8 cellular contexts compared by ENCODE assay signal in genomic region chr3:45387636-45388348, GRCh38. TPM values are rescaled to one million over a fixed set of nuclear protein-coding genes. Genes with fewer than 3 reads are reported as not detected.
DNase-seq lines count a peak whose midpoint lies in the region; ATAC-seq and TF ChIP-seq lines count a peak whose summit lies in the region.

No MANE protein-coding gene starts in this region.

- H3K27me3 ChIP-seq in cardiac muscle cell (peaks cover 3% of the 10 kb centered on the region), Peyer's patch (no peaks in the 10 kb centered on the region)

- H3K4me1 ChIP-seq in cardiac muscle cell (ENCODE audit: low read depth) (peaks cover 8% of the 10 kb centered on the region), Peyer's patch (peaks cover 0 to 15% (median 0%) of the 10 kb centered on the region in 4 donors)

- H3K36me3 ChIP-seq in cardiac muscle cell (peaks cover 8% of the 10 kb centered on the region), Peyer's patch (no peaks in the 10 kb centered on the region)

- no peaks in the 10 kb centered on the region for H3K9me3 ChIP-seq in cardiac muscle cell (ENCODE audit: low read depth)
- H3K9me3 ChIP-seq in Peyer's patch, result no peaks in the 10 kb centered on the region

- H3K4me3 ChIP-seq in cardiac muscle cell, result peak overlapping the region; percentile 80
- peak overlapping the region; percentile 66 to 86 (median 77) for H3K4me3 ChIP-seq in Peyer's patch
- H3K4me3 ChIP-seq in fibroblast of villous mesenchyme (ENCODE audit: low read depth, low read length), result peak overlapping the region; percentile 92
- peak overlapping the region; percentile 71 to 93 (median 82) for H3K4me3 ChIP-seq in skin epidermis

- H3K27ac ChIP-seq in cardiac muscle cell, result no peak overlapping the region
- H3K27ac ChIP-seq in Peyer's patch, result peak overlapping the region in 2 of 4 donors; percentile 31 to 64
- H3K27ac ChIP-seq in skin epidermis, result peak overlapping the region in 13 of 21 experiments; percentile 32 to 85 (median 78)

- DNase-seq in cardiac muscle cell (ENCODE audit: low read depth in 1 of 2, low spot score in 1 of 2) (no peak), left cardiac atrium (no peak), Peyer's patch (no peak), fibroblast of villous mesenchyme (ENCODE audit: low read depth) (no peak), NCI-H2196 (lab: John Stamatoyannopoulos, UW; ENCODE audit: unreplicated experiment) (no peak)
- no peak for DNase-seq in stimulated activated CD4-positive, alpha-beta T cell treated with anti-CD3 and anti-CD28 coated beads, Interleukin-1b, Interleukin-23, amount 100 ng/mL, for 48 hours
- DNase-seq in activated CD8-positive, alpha-beta memory T cell treated with anti-CD3 and anti-CD28 coated beads, Interleukin-2, amount 50 U/mL, for 48 hours, result no peak

- no peak for TF ChIP-seq POLR2A in Peyer's patch (IDR thresholded peaks at IDR 0.05)

- intact Hi-C loops in left cardiac atrium (cut with DNase I), result no loop called here

- no peak for ATAC-seq in left cardiac atrium

- TF ChIP-seq CTCF in cardiac muscle cell (IDR thresholded peaks at IDR 0.05; ENCODE audit: low read depth, low read length), result no peak
- no peak for TF ChIP-seq CTCF in Peyer's patch (IDR thresholded peaks at IDR 0.05)
- no peak for TF ChIP-seq CTCF in fibroblast of villous mesenchyme (IDR thresholded peaks at IDR 0.05; ENCODE audit: insufficient read depth, low read depth, low read length)

RNA-seq across cellular contexts. Expression of gene LARS2, which starts 0.6 kb away (rescaled TPM):
- total RNA-seq in cardiac muscle cell, result 39.7 and 41.9 TPM in 2 replicates
- polyA plus RNA-seq in cardiac muscle cell, result 28.8 and 31.7 TPM in 2 replicates
- total RNA-seq in left cardiac atrium, result 10 to 100 TPM; 13.5 to 14.4 TPM
- 10 to 100 TPM; 13.8 to 29.7 (median 17.1) TPM for total RNA-seq in Peyer's patch
- total RNA-seq in fibroblast of villous mesenchyme, result 19.0 and 25.0 TPM in 2 replicates
